Comparison of ENCODE assay signal across 7 cellular contexts in the genomic region with DNA sequence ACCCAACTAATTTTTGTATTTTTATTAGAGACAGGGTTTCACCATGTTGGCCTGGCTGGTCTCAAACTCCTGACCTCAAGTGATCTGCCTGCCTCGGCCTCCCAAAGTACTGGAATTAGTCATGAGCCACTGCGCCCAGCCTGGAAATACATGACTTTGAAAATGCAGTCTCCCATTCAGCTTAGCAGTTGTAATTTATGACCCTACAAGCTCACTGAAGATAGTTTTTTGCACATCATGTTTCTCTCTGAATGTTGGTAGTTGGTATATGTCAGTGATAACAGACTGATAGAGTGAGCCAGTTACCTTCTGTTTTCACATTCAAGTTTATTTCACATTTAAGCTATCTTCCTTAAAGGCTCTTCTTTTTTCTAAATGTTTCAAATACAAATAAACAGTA.
"Had no signal": no experiment of that assay in that cellular context is flagged by ENCODE, and none has a peak within 500 bp of the region (broad histone marks: within the 10 kb centered on the region; RNA-seq: fewer than 3 reads in every experiment).

No MANE protein-coding gene starts in this region.

- H3K4me2 ChIP-seq: KMS-11 had no signal

- H3K9ac ChIP-seq: KMS-11 had no signal

- H3K27ac ChIP-seq: HL-60, KMS-11 had no signal

- FAIRE-seq: HepG2, HTR-8/SVneo had no signal

- DNase-seq: IMR-90, KBM-7, KG1 had no signal

- ATAC-seq: HepG2 had no signal
